24 cellular contexts compared by ENCODE assay signal in the genomic region with DNA sequence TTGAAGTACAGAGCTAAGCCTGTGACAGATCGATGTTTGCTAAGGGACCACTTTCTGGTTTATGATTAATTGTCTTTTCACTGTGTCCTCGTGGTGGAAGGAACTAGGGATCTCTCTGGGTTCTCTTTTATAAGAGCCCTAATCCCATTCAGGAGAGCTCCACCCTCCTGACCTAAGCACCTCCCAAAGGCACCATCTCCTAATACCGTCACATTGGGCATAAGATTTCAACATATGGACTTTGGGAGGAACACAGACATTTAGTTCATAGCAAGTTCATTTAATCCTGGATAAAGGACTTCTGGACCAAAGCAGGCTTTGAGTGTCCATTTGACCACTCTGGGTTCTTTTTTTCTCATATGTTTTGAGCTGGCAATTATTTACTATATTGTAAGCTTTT.
DNase-seq lines count a peak whose midpoint lies in the region; ATAC-seq, FAIRE-seq and TF ChIP-seq lines count a peak whose summit lies in the region.
"Had no signal": no experiment of that assay in that cellular context is flagged by ENCODE, and none has a peak within 500 bp of the region (broad histone marks: within the 10 kb centered on the region; RNA-seq: fewer than 3 reads in every experiment).

No MANE protein-coding gene starts in this region.

- no peak for TF ChIP-seq CTCF in liver (IDR thresholded peaks at IDR 0.05; ENCODE audit: low read depth, low read length, missing input control)
- TF ChIP-seq CTCF in HepG2 (CRISPR knock-in tag; IDR thresholded peaks at IDR 0.05): no peak
- no peak for TF ChIP-seq CTCF in smooth muscle cell (IDR thresholded peaks at IDR 0.05; ENCODE audit: borderline replicate concordance, insufficient read depth, poor library complexity, severe bottlenecking)

- H3K9ac ChIP-seq in liver (ENCODE audit: low read depth in 1 of 2, low read length in 2 of 2) (no peak overlapping the region), HepG2 (ENCODE audit: insufficient read depth, low read depth, low read length) (no peak overlapping the region), smooth muscle cell (ENCODE audit: low read depth) (no peak overlapping the region)
- H3K9ac ChIP-seq: BLaER1 treated with 17β-estradiol and CSF1 and Interleukin-3, amounts not matched to agents 10 nM and 100 nM had no signal

- H3K4me3 ChIP-seq in liver (ENCODE audit: low read depth in 1 of 3, low read length in 3 of 3): no peak overlapping the region
- no peak overlapping the region for H3K4me3 ChIP-seq in HepG2 (replicated peaks in 1 of 3; ENCODE audit: insufficient read depth in 1 of 3, low read depth in 2 of 3, low read length in 3 of 3)
- no peak overlapping the region for H3K4me3 ChIP-seq in smooth muscle cell
- H3K4me3 ChIP-seq: A549; BLaER1 treated with 17β-estradiol and CSF1 and Interleukin-3, amounts not matched to agents 10 nM and 100 nM; HAP-1 had no signal

- no peaks in the 10 kb centered on the region for H3F3A ChIP-seq in smooth muscle cell (ENCODE audit: low read depth)

- intact Hi-C loops in HepG2 (cut with micrococcal nuclease; ENCODE audit: unreplicated experiment): no loop called here

- H3K27me3 ChIP-seq in liver (ENCODE audit: control insufficient read depth in 4 of 4, insufficient read depth in 4 of 4, low read length in 3 of 4) (no peaks in the 10 kb centered on the region), HepG2 (ENCODE audit: control insufficient read depth in 1 of 2, insufficient read depth in 2 of 2, low read length in 2 of 2) (no peaks in the 10 kb centered on the region), smooth muscle cell (ENCODE audit: low read depth) (no peaks in the 10 kb centered on the region)
- H3K27me3 ChIP-seq: BE2C; BLaER1 treated with 17β-estradiol and CSF1 and Interleukin-3, amounts not matched to agents 10 nM and 100 nM had no signal

- no peak for TF ChIP-seq EP300 in HepG2 (IDR thresholded peaks at IDR 0.05; ENCODE audit: low read depth in 2 of 2, low read length in 2 of 2)
- no peak for TF ChIP-seq EP300 in HepG2 (CRISPR knock-in tag; IDR thresholded peaks at IDR 0.05; ENCODE audit: borderline replicate concordance)

- H2AFZ ChIP-seq in HepG2 (ENCODE audit: low read length): no peak overlapping the region
- peak overlapping the region; percentile 2 for H2AFZ ChIP-seq in smooth muscle cell (ENCODE audit: low read depth)

- WGBS in liver: 38% methylated on average over 3 of the region's 3 CpGs
- 0% methylated on average over 3 of the region's 3 CpGs for WGBS in HepG2 (ENCODE audit: low lambda C conversion rate)
- WGBS in smooth muscle cell (ENCODE audit: low lambda C conversion rate): 56% methylated on average over 3 of the region's 3 CpGs

- H3K79me2 ChIP-seq in HepG2 (ENCODE audit: insufficient read depth, low read length): no peaks in the 10 kb centered on the region
- H3K79me2 ChIP-seq in smooth muscle cell (ENCODE audit: low read depth): no peaks in the 10 kb centered on the region

- H3K36me3 ChIP-seq in liver (ENCODE audit: control insufficient read depth in 4 of 4, insufficient read depth in 3 of 4, low read depth in 1 of 4, low read length in 3 of 4) (no peaks in the 10 kb centered on the region), HepG2 (replicated peaks in 1 of 2; ENCODE audit: control insufficient read depth in 1 of 2, insufficient read depth in 2 of 2, low read length in 2 of 2) (no peaks in the 10 kb centered on the region), smooth muscle cell (ENCODE audit: low read depth) (no peaks in the 10 kb centered on the region)
- H3K36me3 ChIP-seq: BE2C; BLaER1 treated with 17β-estradiol and CSF1 and Interleukin-3, amounts not matched to agents 10 nM and 100 nM; HAP-1 had no signal

- BruUV-seq in HepG2 (replicated peaks; lab: Mats Ljungman, UMichigan): no TSS peak

- POLR2A ChIA-PET in HepG2 (lab: Yijun Ruan, JAX): no interaction called here

- H3K27ac ChIP-seq in liver (ENCODE audit: low read depth in 1 of 2, low read length in 2 of 2): no peak overlapping the region
- H3K27ac ChIP-seq in HepG2 (ENCODE audit: extremely low read length, insufficient read depth, low read length): no peak overlapping the region
- no peak overlapping the region for H3K27ac ChIP-seq in smooth muscle cell (ENCODE audit: low read depth)
- H3K27ac ChIP-seq: A549; BLaER1 treated with 17β-estradiol and CSF1 and Interleukin-3, amounts not matched to agents 10 nM and 100 nM had no signal

- in situ Hi-C loops in HepG2 (cut with HindIII; ENCODE audit: extremely low pct_ligation_motif_present, low pct_unique_long_range_greater_than_20kb): no loop called here

- H4K20me1 ChIP-seq in HepG2 (ENCODE audit: insufficient read depth, low read length) (no peaks in the 10 kb centered on the region), smooth muscle cell (ENCODE audit: low read depth) (no peaks in the 10 kb centered on the region)
- H4K20me1 ChIP-seq: BLaER1 treated with 17β-estradiol and CSF1 and Interleukin-3, amounts not matched to agents 10 nM and 100 nM had no signal

- CTCF ChIA-PET in HepG2 (lab: Yijun Ruan, JAX; ENCODE audit: low intra/inter-chr PET ratio, low total read pairs): no interaction called here

- H3K4me1 ChIP-seq in liver (ENCODE audit: control insufficient read depth in 4 of 4, insufficient read depth in 4 of 4, low read length in 3 of 4) (no peaks in the 10 kb centered on the region), HepG2 (ENCODE audit: insufficient read depth, low read length) (no peaks in the 10 kb centered on the region), smooth muscle cell (ENCODE audit: low read depth) (no peaks in the 10 kb centered on the region)
- H3K4me1 ChIP-seq: HAP-1 had no signal

- no peak for DNase-seq in HepG2 (ENCODE audit: low spot score)
- DNase-seq in left lobe of liver (ENCODE audit: low spot score): peak; percentile 47
- no peak for DNase-seq in smooth muscle cell (lab: John Stamatoyannopoulos, UW; ENCODE audit: unreplicated experiment)
- DNase-seq in NK-92 treated with Interleukin-12 subunit alpha and Interleukin-12 subunit beta, amount 100 ng/mL, for 24 hours (lab: John Stamatoyannopoulos, UW): no peak
- DNase-seq: 8988T; ACHN; AML-193; BE2C; Calu3; CD4-positive, alpha-beta T cell; CD8-positive, alpha-beta memory T cell; COR-L47; DMS79; EL; GDM1; GOT3; HFFc6 had no signal

- no peak for TF ChIP-seq POLR2A in HepG2 (IDR thresholded peaks at IDR 0.05; ENCODE audit: insufficient read depth in 1 of 2, low read depth in 2 of 2, low read length in 2 of 2)

- TF ChIP-seq RAD21 in liver (IDR thresholded peaks at IDR 0.05) (no peak), HepG2 (CRISPR knock-in tag; IDR thresholded peaks at IDR 0.05) (no peak)

- H3K4me2 ChIP-seq in HepG2 (ENCODE audit: low read depth, low read length): no peak overlapping the region
- H3K4me2 ChIP-seq in smooth muscle cell: no peak overlapping the region
- H3K4me2 ChIP-seq: A549; BLaER1 treated with 17β-estradiol and CSF1 and Interleukin-3, amounts not matched to agents 10 nM and 100 nM had no signal

- no peak for FAIRE-seq in HepG2 (lab: Jason Lieb, UNC)
- FAIRE-seq: A549, GM12891, H54 had no signal

- ATAC-seq in HepG2: no peak
- peak; percentile 96 for ATAC-seq in left lobe of liver
- no peak for ATAC-seq in HG03095 (IDR thresholded peaks at IDR 0.05; ENCODE audit: unreplicated experiment)
- ATAC-seq: A549 had no signal

- H3K9me3 ChIP-seq in liver (ENCODE audit: control insufficient read depth in 4 of 4, low read length in 3 of 4) (no peaks in the 10 kb centered on the region), HepG2 (ENCODE audit: low read length) (peaks cover 65% of the 10 kb centered on the region), smooth muscle cell (replicated peaks; ENCODE audit: low read depth) (no peaks in the 10 kb centered on the region)
- H3K9me3 ChIP-seq: A549; BE2C; BLaER1 treated with 17β-estradiol and CSF1 and Interleukin-3, amounts not matched to agents 10 nM and 100 nM; HAP-1 had no signal

TF ChIP-seq in liver, 16 proteins besides CTCF, POLR2A, EP300 and RAD21:
- TF ChIP-seq HNF4A (conservative IDR thresholded peaks at IDR 0.05) (peak; percentile 52 to 59), GABPA (IDR thresholded peaks at IDR 0.05 in 1 of 2, conservative IDR thresholded peaks at IDR 0.05 in 1 of 2) (no peak), RXRA (IDR thresholded peaks at IDR 0.05) (peak in 1 of 2 donors; percentile 17)
TF ChIP-seq in liver: peak in this region for 2.

TF ChIP-seq in HepG2, 621 proteins besides CTCF, POLR2A, EP300 and RAD21:
- no peak for TF ChIP-seq CHCHD3 (CRISPR knock-in tag; IDR thresholded peaks at IDR 0.05)
- TF ChIP-seq, protein P1, sequence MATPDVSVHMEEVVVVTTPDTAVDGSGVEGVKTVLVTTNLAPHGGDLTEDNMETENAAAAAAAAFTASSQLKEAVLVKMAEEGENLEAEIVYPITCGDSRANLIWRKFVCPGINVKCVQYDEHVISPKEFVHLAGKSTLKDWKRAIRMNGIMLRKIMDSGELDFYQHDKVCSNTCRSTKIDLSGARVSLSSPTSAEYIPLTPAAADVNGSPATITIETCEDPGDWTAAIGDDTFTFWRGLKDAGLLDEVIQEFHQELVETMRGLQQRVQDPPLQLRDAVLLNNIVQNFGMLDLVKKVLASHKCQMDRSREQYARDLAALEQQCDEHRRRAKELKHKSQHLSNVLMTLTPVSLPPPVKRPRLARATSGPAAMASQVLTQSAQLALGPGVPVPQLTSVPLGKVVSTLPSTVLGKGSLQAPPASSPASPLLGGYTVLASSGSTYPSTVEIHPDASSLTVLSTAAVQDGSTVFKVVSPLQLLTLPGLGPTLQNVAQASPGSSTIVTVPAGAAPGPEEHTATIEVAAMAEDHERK (CRISPR knock-in tag; IDR thresholded peaks at IDR 0.05; ENCODE audit: low read depth): no peak
- TF ChIP-seq U2AF1 (optimal IDR thresholded peaks at IDR 0.05; ENCODE audit: low read depth, low read length): no peak
- TF ChIP-seq AGO1 (IDR thresholded peaks at IDR 0.05; ENCODE audit: low read depth, low read length, poor library complexity, severe bottlenecking): no peak
